ENCODE assay signal across 16 cellular contexts in the genomic region with DNA sequence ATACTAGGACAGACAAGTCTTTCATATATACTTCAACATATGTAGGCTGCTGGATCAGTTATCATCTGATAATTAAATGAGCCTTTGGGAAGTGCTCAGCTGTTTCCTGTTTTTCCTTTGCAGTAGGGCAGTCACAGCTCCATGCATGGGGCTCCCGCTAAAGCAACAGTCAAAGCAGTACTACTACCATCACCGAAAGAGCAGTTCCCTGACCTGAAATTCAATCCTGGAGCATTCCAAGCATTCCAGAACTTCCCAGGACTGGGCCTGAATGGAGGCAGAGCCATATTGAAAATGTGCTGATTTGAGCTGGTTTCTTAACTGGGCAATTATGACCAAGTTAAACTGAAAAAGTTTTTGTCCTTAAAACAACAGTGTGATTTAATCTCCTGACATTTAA. TPM values are rescaled to one million over a fixed set of nuclear protein-coding genes. Genes with fewer than 3 reads are reported as not detected.
DNase-seq lines count a peak whose midpoint lies in the region; ATAC-seq, FAIRE-seq and TF ChIP-seq lines count a peak whose summit lies in the region.
"Had no signal": no experiment of that assay in that cellular context is flagged by ENCODE, and none has a peak within 500 bp of the region (broad histone marks: within the 10 kb centered on the region; RNA-seq: fewer than 3 reads in every experiment).

No MANE protein-coding gene starts in this region.

- peak overlapping the region; percentile 22 for H3K4me2 ChIP-seq in astrocyte (ENCODE audit: low read length)

- H3K9me3 ChIP-seq in astrocyte (ENCODE audit: insufficient read depth, low read depth, low read length): no peaks in the 10 kb centered on the region
- H3K9me3 ChIP-seq: esophagus muscularis mucosa had no signal

- no peak overlapping the region for H3K27ac ChIP-seq in astrocyte (ENCODE audit: low read depth, low read length)
- H3K27ac ChIP-seq: esophagus muscularis mucosa had no signal

- no peak overlapping the region for H2AFZ ChIP-seq in astrocyte (ENCODE audit: low read depth, low read length)

- no peak for FAIRE-seq in astrocyte (lab: Jason Lieb, UNC)
- FAIRE-seq: colon had no signal

- H3K4me3 ChIP-seq in astrocyte (ENCODE audit: insufficient read depth, low read depth, low read length): no peak overlapping the region
- H3K4me3 ChIP-seq: esophagus muscularis mucosa had no signal

- H3K79me2 ChIP-seq in astrocyte (ENCODE audit: insufficient read depth, low read length): peaks cover 47% of the 10 kb centered on the region

- H3K27me3 Mint-ChIP-seq in astrocyte (ENCODE audit: low read depth, unreplicated experiment): no peaks in the 10 kb centered on the region
- H3K27me3 Mint-ChIP-seq: activated naive CD8-positive, alpha-beta T cell; CD4-positive, alpha-beta memory T cell; T-cell had no signal

- no peak for TF ChIP-seq CTCF in astrocyte (IDR thresholded peaks at IDR 0.05; ENCODE audit: insufficient read depth, low read depth, low read length)

- H3K9ac ChIP-seq in astrocyte (ENCODE audit: low read length): no peak overlapping the region

- no peaks in the 10 kb centered on the region for H3K36me3 ChIP-seq in astrocyte (ENCODE audit: insufficient read depth, low read length)
- H3K36me3 ChIP-seq: esophagus muscularis mucosa had no signal

- H3K4me3 Mint-ChIP-seq in astrocyte (ENCODE audit: unreplicated experiment): peak overlapping the region; percentile 6
- H3K4me3 Mint-ChIP-seq: activated naive CD8-positive, alpha-beta T cell; natural killer cell; T-cell had no signal

- H3K36me3 Mint-ChIP-seq in astrocyte (ENCODE audit: low read depth, unreplicated experiment): peaks cover 4% of the 10 kb centered on the region
- peaks cover 7 to 31% of the 10 kb centered on the region in 2 donors for H3K36me3 Mint-ChIP-seq in activated naive CD4-positive, alpha-beta T cell treated with anti-CD3 and anti-CD28 coated beads, Interleukin-2, amount 50 U/mL, for 72 hours
- H3K36me3 Mint-ChIP-seq: natural killer cell had no signal

- peak overlapping the region; percentile 20 for H3K27ac Mint-ChIP-seq in astrocyte (ENCODE audit: unreplicated experiment)
- no peak overlapping the region for H3K27ac Mint-ChIP-seq in activated naive CD4-positive, alpha-beta T cell treated with anti-CD3 and anti-CD28 coated beads, Interleukin-2, amount 50 U/mL, for 72 hours
- H3K27ac Mint-ChIP-seq: activated naive CD8-positive, alpha-beta T cell; CD4-positive, alpha-beta memory T cell; T-cell had no signal

- peaks cover 27% of the 10 kb centered on the region for H4K20me1 ChIP-seq in astrocyte (ENCODE audit: insufficient read depth, low read length)

- H3K9me3 Mint-ChIP-seq in astrocyte (ENCODE audit: unreplicated experiment): peaks cover 7% of the 10 kb centered on the region
- peaks cover 5% of the 10 kb centered on the region in 2 donors for H3K9me3 Mint-ChIP-seq in activated naive CD4-positive, alpha-beta T cell treated with anti-CD3 and anti-CD28 coated beads, Interleukin-2, amount 50 U/mL, for 72 hours

- H3K4me1 ChIP-seq in astrocyte (ENCODE audit: insufficient read depth, low read length): peaks cover 15% of the 10 kb centered on the region
- H3K4me1 ChIP-seq: esophagus muscularis mucosa had no signal

- no peaks in the 10 kb centered on the region for H3K27me3 ChIP-seq in astrocyte (ENCODE audit: insufficient read depth, low read length)
- H3K27me3 ChIP-seq: esophagus muscularis mucosa had no signal

- DNase-seq in HCEC 1CT (peak; percentile 18), astrocyte (ENCODE audit: low read depth) (peak; percentile 44), hepatic stellate cell (ENCODE audit: low spot score) (peak; percentile 42), pulmonary artery endothelial cell (ENCODE audit: low read depth, low spot score) (peak; percentile 94), retina (no peak)
- no peak for DNase-seq in activated naive CD4-positive, alpha-beta T cell treated with anti-CD3 and anti-CD28 coated beads, Interleukin-2, amount 50 U/mL, for 72 hours (ENCODE audit: low spot score in 2 of 2)
- no peak for DNase-seq in stimulated activated naive CD4-positive, alpha-beta T cell (lab: John Stamatoyannopoulos, UW)
- DNase-seq: CD4-positive, alpha-beta memory T cell; natural killer cell; NCI-H1048; T-cell had no signal

- ATAC-seq in activated naive CD4-positive, alpha-beta T cell treated with anti-CD3 and anti-CD28 coated beads, Interleukin-2, amount 50 U/mL, for 72 hours: no peak
- ATAC-seq in GM21447 (IDR thresholded peaks at IDR 0.05; ENCODE audit: unreplicated experiment): no peak
- ATAC-seq: left lobe of liver, natural killer cell, T-cell had no signal

- H3K4me1 Mint-ChIP-seq in astrocyte (ENCODE audit: low read depth, unreplicated experiment): peaks cover 16% of the 10 kb centered on the region

RNA-seq across cellular contexts. Expression of a gene that starts 20.5 kb away (rescaled TPM):
- total RNA-seq in astrocyte (29.9 and 31.8 TPM in 2 replicates), pulmonary artery endothelial cell (42.1 and 50.3 TPM in 2 replicates)
- 10 to 100 TPM; 30.1 to 53.2 TPM for total RNA-seq in activated naive CD4-positive, alpha-beta T cell treated with anti-CD3 and anti-CD28 coated beads, Interleukin-2, amount 50 U/mL, for 72 hours

Comparison
In these comparisons a context has a peak if more than half of its experiments do, and no peak if none do; other contexts are left out.
1. DNase-seq: peak in HCEC 1CT (single experiment), astrocyte (single experiment), hepatic stellate cell (single experiment) and pulmonary artery endothelial cell (single experiment); none in activated naive CD4-positive, alpha-beta T cell treated with anti-CD3 and anti-CD28 coated beads, Interleukin-2, amount 50 U/mL, for 72 hours (0 of 2), retina (single experiment) and stimulated activated naive CD4-positive, alpha-beta T cell (0 of 6).